In the genomic region with DNA sequence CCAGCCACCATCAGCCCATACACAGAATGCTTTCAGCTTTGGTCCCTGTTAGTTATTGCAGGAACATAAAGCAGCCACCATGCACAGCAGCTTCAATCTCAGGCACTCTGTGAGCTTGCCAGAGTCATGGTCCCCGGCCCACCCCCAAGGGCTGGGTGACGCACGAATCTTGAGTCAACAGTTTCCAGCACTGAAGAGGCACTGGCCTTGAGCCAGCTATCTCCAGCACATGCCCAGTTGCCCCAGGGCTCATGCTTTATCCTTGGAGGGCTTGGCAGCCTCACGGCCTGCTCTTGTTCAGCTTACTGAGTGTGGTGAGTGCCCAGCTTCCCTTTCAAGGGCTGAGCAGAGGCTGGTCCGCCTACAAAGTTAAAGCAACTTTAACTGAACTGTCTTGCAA, we compare ENCODE assay signal across 1 cellular context.
TF ChIP-seq lines count a peak whose summit lies in the region.

No MANE protein-coding gene starts in this region.

TF ChIP-seq in HEK293, 187 proteins besides CTCF, POLR2A, EP300 and RAD21 (continued from another document and continues in another):
- TF ChIP-seq AEBP2 (tag by site-specific recombination; IDR thresholded peaks at IDR 0.05; ENCODE audit: borderline replicate concordance) = no peak
- TF ChIP-seq HOXC10 (CRISPR knock-in tag; IDR thresholded peaks at IDR 0.05) = no peak
- TF ChIP-seq ZNF341 (tag by site-specific recombination; IDR thresholded peaks at IDR 0.05; ENCODE audit: low read depth) = no peak
- TF ChIP-seq ZNF133 (tag by site-specific recombination; IDR thresholded peaks at IDR 0.05) = no peak
- TF ChIP-seq ZFP37 (tag by site-specific recombination; IDR thresholded peaks at IDR 0.05) = no peak
- TF ChIP-seq ZNF404 (tag by site-specific recombination; IDR thresholded peaks at IDR 0.05) = no peak
- TF ChIP-seq ZNF274 (IDR thresholded peaks at IDR 0.05; ENCODE audit: low read length) = no peak
- no peak for TF ChIP-seq ZNF274 (tag by site-specific recombination; IDR thresholded peaks at IDR 0.05; ENCODE audit: borderline replicate concordance)
- no peak for TF ChIP-seq ZFP41 (tag by site-specific recombination; IDR thresholded peaks at IDR 0.05; ENCODE audit: borderline replicate concordance)
- TF ChIP-seq TCF7L2 (IDR thresholded peaks at IDR 0.05; ENCODE audit: borderline replicate concordance, low read depth, low read length) = no peak
- peak; percentile 11; the same call in 1 of the 2 replicates for TF ChIP-seq ZFHX2 (tag by site-specific recombination; conservative IDR thresholded peaks at IDR 0.05)
- no peak for TF ChIP-seq ZFP3 (tag by site-specific recombination; IDR thresholded peaks at IDR 0.05; ENCODE audit: low read depth)
- no peak for TF ChIP-seq SALL2 (tag by site-specific recombination; IDR thresholded peaks at IDR 0.05; ENCODE audit: borderline replicate concordance)
- TF ChIP-seq HOXA7 (CRISPR knock-in tag; IDR thresholded peaks at IDR 0.05; ENCODE audit: borderline replicate concordance) = no peak
- peak; percentile 94 for TF ChIP-seq ZNF660 (tag by site-specific recombination; IDR thresholded peaks at IDR 0.05)
- no peak for TF ChIP-seq BCL11B (tag by site-specific recombination; IDR thresholded peaks at IDR 0.05; ENCODE audit: low read depth)
- no peak for TF ChIP-seq ZNF707 (tag by site-specific recombination; IDR thresholded peaks at IDR 0.05)
- no peak for TF ChIP-seq ZNF626 (tag by site-specific recombination; IDR thresholded peaks at IDR 0.05)
- no peak for TF ChIP-seq ZNF777 (tag by site-specific recombination; IDR thresholded peaks at IDR 0.05; ENCODE audit: borderline replicate concordance)
- TF ChIP-seq GFI1B (tag by site-specific recombination; IDR thresholded peaks at IDR 0.05) = no peak; the same call in 1 of the 2 replicates
- TF ChIP-seq, protein P1, sequence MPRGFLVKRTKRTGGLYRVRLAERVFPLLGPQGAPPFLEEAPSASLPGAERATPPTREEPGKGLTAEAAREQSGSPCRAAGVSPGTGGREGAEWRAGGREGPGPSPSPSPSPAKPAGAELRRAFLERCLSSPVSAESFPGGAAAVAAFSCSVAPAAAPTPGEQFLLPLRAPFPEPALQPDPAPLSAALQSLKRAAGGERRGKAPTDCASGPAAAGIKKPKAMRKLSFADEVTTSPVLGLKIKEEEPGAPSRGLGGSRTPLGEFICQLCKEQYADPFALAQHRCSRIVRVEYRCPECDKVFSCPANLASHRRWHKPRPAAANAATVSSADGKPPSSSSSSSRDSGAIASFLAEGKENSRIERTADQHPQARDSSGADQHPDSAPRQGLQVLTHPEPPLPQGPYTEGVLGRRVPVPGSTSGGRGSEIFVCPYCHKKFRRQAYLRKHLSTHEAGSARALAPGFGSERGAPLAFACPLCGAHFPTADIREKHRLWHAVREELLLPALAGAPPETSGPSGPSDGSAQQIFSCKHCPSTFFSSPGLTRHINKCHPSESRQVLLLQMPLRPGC (tag by site-specific recombination; IDR thresholded peaks at IDR 0.05) = no peak
- TF ChIP-seq OVOL3 (tag by site-specific recombination; IDR thresholded peaks at IDR 0.05) = no peak
- peak; percentile 49; the same call in 1 of the 2 replicates for TF ChIP-seq ZEB2 (tag by site-specific recombination; IDR thresholded peaks at IDR 0.05)
- TF ChIP-seq ZNF423 (tag by site-specific recombination; IDR thresholded peaks at IDR 0.05) = 0 out of 2 replicates have a peak, but pooled peaks have one; percentile 10
- no peak for TF ChIP-seq ZNF266 (tag by site-specific recombination; IDR thresholded peaks at IDR 0.05; ENCODE audit: low read depth)
- TF ChIP-seq ZNF600 (tag by site-specific recombination; IDR thresholded peaks at IDR 0.05) = peak; percentile 68; the same call in 1 of the 2 replicates
- no peak for TF ChIP-seq MYNN (tag by site-specific recombination; IDR thresholded peaks at IDR 0.05; ENCODE audit: borderline replicate concordance)
- no peak for TF ChIP-seq ZNF670 (tag by site-specific recombination; IDR thresholded peaks at IDR 0.05; ENCODE audit: low read depth)
- TF ChIP-seq RBAK (tag by site-specific recombination; IDR thresholded peaks at IDR 0.05) = no peak
- peak; percentile 89 for TF ChIP-seq ZBTB48 (tag by site-specific recombination; IDR thresholded peaks at IDR 0.05)
- no peak for TF ChIP-seq ZNF596 (tag by site-specific recombination; IDR thresholded peaks at IDR 0.05)
- TF ChIP-seq ZNF518A (tag by site-specific recombination; conservative IDR thresholded peaks at IDR 0.05; ENCODE audit: low read depth) = no peak
- TF ChIP-seq PATZ1 (tag by site-specific recombination; IDR thresholded peaks at IDR 0.05) = peak; percentile 48; the same call in 1 of the 2 replicates
- TF ChIP-seq ZNF48 (tag by site-specific recombination; IDR thresholded peaks at IDR 0.05) = no peak
- TF ChIP-seq, protein P2, sequence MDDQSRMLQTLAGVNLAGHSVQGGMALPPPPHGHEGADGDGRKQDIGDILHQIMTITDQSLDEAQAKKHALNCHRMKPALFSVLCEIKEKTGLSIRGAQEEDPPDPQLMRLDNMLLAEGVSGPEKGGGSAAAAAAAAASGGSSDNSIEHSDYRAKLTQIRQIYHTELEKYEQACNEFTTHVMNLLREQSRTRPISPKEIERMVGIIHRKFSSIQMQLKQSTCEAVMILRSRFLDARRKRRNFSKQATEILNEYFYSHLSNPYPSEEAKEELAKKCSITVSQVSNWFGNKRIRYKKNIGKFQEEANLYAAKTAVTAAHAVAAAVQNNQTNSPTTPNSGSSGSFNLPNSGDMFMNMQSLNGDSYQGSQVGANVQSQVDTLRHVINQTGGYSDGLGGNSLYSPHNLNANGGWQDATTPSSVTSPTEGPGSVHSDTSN (CRISPR knock-in tag; IDR thresholded peaks at IDR 0.05) = no peak
- no peak for TF ChIP-seq ZBTB49 (tag by site-specific recombination; IDR thresholded peaks at IDR 0.05; ENCODE audit: low read depth)
- TF ChIP-seq ZNF623 (tag by site-specific recombination; IDR thresholded peaks at IDR 0.05) = no peak
- no peak for TF ChIP-seq ZNF521 (tag by site-specific recombination; IDR thresholded peaks at IDR 0.05)
- peak; percentile 65; the same call in 1 of the 2 replicates for TF ChIP-seq KLF17 (tag by site-specific recombination; IDR thresholded peaks at IDR 0.05)
- no peak for TF ChIP-seq ZNF140 (tag by site-specific recombination; IDR thresholded peaks at IDR 0.05)
- TF ChIP-seq ZNF747 (tag by site-specific recombination; IDR thresholded peaks at IDR 0.05) = no peak
- TF ChIP-seq, protein P3, sequence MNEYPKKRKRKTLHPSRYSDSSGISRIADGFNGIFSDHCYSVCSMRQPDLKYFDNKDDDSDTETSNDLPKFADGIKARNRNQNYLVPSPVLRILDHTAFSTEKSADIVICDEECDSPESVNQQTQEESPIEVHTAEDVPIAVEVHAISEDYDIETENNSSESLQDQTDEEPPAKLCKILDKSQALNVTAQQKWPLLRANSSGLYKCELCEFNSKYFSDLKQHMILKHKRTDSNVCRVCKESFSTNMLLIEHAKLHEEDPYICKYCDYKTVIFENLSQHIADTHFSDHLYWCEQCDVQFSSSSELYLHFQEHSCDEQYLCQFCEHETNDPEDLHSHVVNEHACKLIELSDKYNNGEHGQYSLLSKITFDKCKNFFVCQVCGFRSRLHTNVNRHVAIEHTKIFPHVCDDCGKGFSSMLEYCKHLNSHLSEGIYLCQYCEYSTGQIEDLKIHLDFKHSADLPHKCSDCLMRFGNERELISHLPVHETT (tag by site-specific recombination; IDR thresholded peaks at IDR 0.05) = no peak; the same call in 1 of the 2 replicates
- no peak for TF ChIP-seq ZNF416 (tag by site-specific recombination; IDR thresholded peaks at IDR 0.05)
- no peak for TF ChIP-seq ZBTB6 (tag by site-specific recombination; IDR thresholded peaks at IDR 0.05)
- no peak for TF ChIP-seq ZNF664 (tag by site-specific recombination; IDR thresholded peaks at IDR 0.05)
- TF ChIP-seq YY2 (tag by site-specific recombination; IDR thresholded peaks at IDR 0.05) = no peak
